29 cellular contexts compared by ENCODE assay signal in the genomic region with DNA sequence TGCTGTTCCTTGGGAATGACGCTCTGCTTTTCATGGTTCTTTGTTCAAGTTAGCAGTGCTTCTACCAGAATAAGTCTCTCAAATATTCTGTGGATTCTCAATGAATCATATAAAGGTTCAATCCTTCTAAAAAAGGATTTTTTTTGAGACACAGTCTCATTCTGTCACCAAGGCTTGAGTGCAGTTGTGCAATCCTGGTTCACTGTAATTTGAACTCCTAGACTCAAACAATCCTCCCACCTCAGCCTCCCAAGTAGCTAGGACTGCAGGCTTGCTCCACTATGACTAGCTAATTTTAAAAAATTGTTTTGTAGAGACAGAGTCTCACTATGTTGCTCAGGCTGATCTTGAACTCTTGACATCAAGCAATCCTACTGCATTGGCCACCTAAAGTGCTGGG.
"Had no signal": no experiment of that assay in that cellular context is flagged by ENCODE, and none has a peak within 500 bp of the region (broad histone marks: within the 10 kb centered on the region; RNA-seq: fewer than 3 reads in every experiment).

No MANE protein-coding gene starts in this region.

- H3K36me3 ChIP-seq: stomach, suprapubic skin, thoracic aorta, thyroid gland, tibial artery, tibial nerve, transverse colon, upper lobe of left lung, upper lobe of right lung, uterus, vagina had no signal

- H3K27me3 ChIP-seq: testis, thyroid gland, tibial artery, tibial nerve, transverse colon, upper lobe of left lung, upper lobe of right lung, uterus, vagina had no signal

- FAIRE-seq: urothelium cell line had no signal

- H3K4me3 Mint-ChIP-seq: stimulated activated effector memory CD8-positive, alpha-beta T cell treated with anti-CD3 and anti-CD28 coated beads, Interleukin-12 subunit alpha, Interleukin-12 subunit beta, amount 100 ng/mL, for 72 hours; stimulated activated memory B cell treated with anti-CD40 and anti-IgM and Interleukin-4, amounts not matched to agents 10 μg/mL and 1 μg/mL and 100 μg/mL, for 72 hours; stimulated activated naive B cell treated with anti-CD40 and anti-IgM and Interleukin-4, amounts not matched to agents 10 μg/mL and 1 μg/mL and 100 μg/mL, for 72 hours; stimulated activated naive CD8-positive, alpha-beta T cell treated with anti-CD3 and anti-CD28 coated beads, Interleukin-15, amount 100 ng/mL, for 72 hours; stimulated activated naive CD8-positive, alpha-beta T cell treated with anti-CD3 and anti-CD28 coated beads, Interleukin-15, Interleukin-2, amounts not matched to agents 100 ng/mL and 50 ng/mL, for 24 hours; type B pancreatic cell had no signal

- H3K9me3 ChIP-seq: stomach, suprapubic skin, testis, thoracic aorta, thyroid gland, tibial artery, tibial nerve, transverse colon, upper lobe of left lung, upper lobe of right lung, uterus, vagina had no signal

- H3K9me3 Mint-ChIP-seq: type B pancreatic cell had no signal

- H3K27ac Mint-ChIP-seq: stimulated activated effector memory CD8-positive, alpha-beta T cell treated with anti-CD3 and anti-CD28 coated beads, Interleukin-12 subunit alpha, Interleukin-12 subunit beta, amount 100 ng/mL, for 72 hours; stimulated activated memory B cell treated with anti-CD40 and anti-IgM and Interleukin-4, amounts not matched to agents 10 μg/mL and 1 μg/mL and 100 μg/mL, for 72 hours; stimulated activated naive B cell treated with anti-CD40 and anti-IgM and Interleukin-4, amounts not matched to agents 10 μg/mL and 1 μg/mL and 100 μg/mL, for 72 hours; stimulated activated naive CD8-positive, alpha-beta T cell treated with anti-CD3 and anti-CD28 coated beads, Interleukin-15, Interleukin-2, amounts not matched to agents 100 ng/mL and 50 ng/mL, for 24 hours; type B pancreatic cell had no signal

- H3K4me3 ChIP-seq: stomach, suprapubic skin, testis, thoracic aorta, thyroid gland, tibial artery, tibial nerve, transverse colon, upper lobe of left lung, upper lobe of right lung, uterus, vagina had no signal

- H3K27me3 Mint-ChIP-seq: stimulated activated memory B cell treated with anti-CD40 and anti-IgM and Interleukin-4, amounts not matched to agents 10 μg/mL and 1 μg/mL and 100 μg/mL, for 72 hours; type B pancreatic cell had no signal

- H3K4me1 Mint-ChIP-seq: stimulated activated effector memory CD8-positive, alpha-beta T cell treated with anti-CD3 and anti-CD28 coated beads, Interleukin-12 subunit alpha, Interleukin-12 subunit beta, amount 100 ng/mL, for 72 hours; stimulated activated memory B cell treated with anti-CD40 and anti-IgM and Interleukin-4, amounts not matched to agents 10 μg/mL and 1 μg/mL and 100 μg/mL, for 72 hours; stimulated activated naive B cell treated with anti-CD40 and anti-IgM and Interleukin-4, amounts not matched to agents 10 μg/mL and 1 μg/mL and 100 μg/mL, for 72 hours; stimulated activated naive CD8-positive, alpha-beta T cell treated with anti-CD3 and anti-CD28 coated beads, Interleukin-15, amount 100 ng/mL, for 72 hours had no signal

- H3K27ac ChIP-seq: stomach, suprapubic skin, testis, thoracic aorta, thyroid gland, tibial artery, tibial nerve, transverse colon, upper lobe of left lung, upper lobe of right lung, uterus, vagina had no signal

- H3K36me3 Mint-ChIP-seq: stimulated activated effector memory CD8-positive, alpha-beta T cell treated with anti-CD3 and anti-CD28 coated beads, Interleukin-12 subunit alpha, Interleukin-12 subunit beta, amount 100 ng/mL, for 72 hours; stimulated activated memory B cell treated with anti-CD40 and anti-IgM and Interleukin-4, amounts not matched to agents 10 μg/mL and 1 μg/mL and 100 μg/mL, for 72 hours; stimulated activated naive B cell treated with anti-CD40 and anti-IgM and Interleukin-4, amounts not matched to agents 10 μg/mL and 1 μg/mL and 100 μg/mL, for 72 hours; type B pancreatic cell had no signal

- DNase-seq: stimulated activated CD4-positive, alpha-beta T cell treated with anti-CD3 and anti-CD28 coated beads, Interleukin-2, amount 100 ng/mL, for 48 hours; stimulated activated CD4-positive, alpha-beta T cell treated with anti-CD3 and anti-CD28 coated beads, Interleukin-4, amount 100 ng/mL, for 1 hour; stimulated activated CD4-positive, alpha-beta T cell treated with anti-CD3 and anti-CD28 coated beads, Interleukin-4, amount 100 ng/mL, for 24 hours; stimulated activated CD4-positive, alpha-beta T cell treated with anti-CD3 and anti-CD28 coated beads, Interleukin-4, amount 100 ng/mL, for 4 hours; stimulated activated CD8-positive, alpha-beta memory T cell treated with anti-CD3 and anti-CD28 coated beads, Interleukin-4, amount 100 ng/mL, for 48 hours; stimulated activated naive B cell treated with anti-CD40 and anti-IgM and Interleukin-4, amounts not matched to agents 10 μg/mL and 1 μg/mL and 100 μg/mL, for 72 hours; stimulated activated naive CD4-positive, alpha-beta T cell; stimulated activated naive CD4-positive, alpha-beta T cell treated with Interleukin-2 at 50 U/mL for 16 hours; stimulated activated naive CD8-positive, alpha-beta T cell treated with anti-CD3 and anti-CD28 coated beads, Interleukin-15, amount 100 ng/mL, for 72 hours; stimulated activated naive CD8-positive, alpha-beta T cell treated with anti-CD3 and anti-CD28 coated beads, Interleukin-15, Interleukin-2, amounts not matched to agents 100 U/mL and 50 U/mL, for 24 hours; stomach; substantia nigra; testis; thyroid gland; tibial artery; transverse colon; trophoblast cell; upper lobe of left lung; upper lobe of right lung; uterus had no signal

- ATAC-seq: stimulated activated effector memory CD8-positive, alpha-beta T cell treated with anti-CD3 and anti-CD28 coated beads, Interleukin-12 subunit alpha, Interleukin-12 subunit beta, amount 100 ng/mL, for 72 hours; stimulated activated memory B cell treated with anti-CD40 and anti-IgM and Interleukin-4, amounts not matched to agents 10 μg/mL and 1 μg/mL and 100 μg/mL, for 72 hours; stimulated activated naive B cell treated with anti-CD40 and anti-IgM and Interleukin-4, amounts not matched to agents 10 μg/mL and 1 μg/mL and 100 μg/mL, for 72 hours; stimulated activated naive CD8-positive, alpha-beta T cell treated with anti-CD3 and anti-CD28 coated beads, Interleukin-15, amount 100 ng/mL, for 72 hours; stimulated activated naive CD8-positive, alpha-beta T cell treated with anti-CD3 and anti-CD28 coated beads, Interleukin-15, Interleukin-2, amounts not matched to agents 100 U/mL and 50 U/mL, for 24 hours; upper lobe of right lung had no signal

- H3K4me1 ChIP-seq: stomach, suprapubic skin, testis, thyroid gland, tibial artery, tibial nerve, transverse colon, upper lobe of left lung, upper lobe of right lung, uterus, vagina had no signal
